In genomic region chr13:29849731-29850212, GRCh38 we compare ENCODE assay signal across 8 cellular contexts. TPM values are rescaled to one million over a fixed set of nuclear protein-coding genes. Genes with fewer than 3 reads are reported as not detected.
DNase-seq lines count a peak whose midpoint lies in the region; ATAC-seq and TF ChIP-seq lines count a peak whose summit lies in the region.

No MANE protein-coding gene starts in this region.

- H3K4me1 Mint-ChIP-seq in WTC11 = peaks cover 33% of the 10 kb centered on the region

- H3K9me3 Mint-ChIP-seq in WTC11 = no peaks in the 10 kb centered on the region

- peak overlapping the region; percentile 43; the same call in 1 of the 2 replicates for H3K27ac Mint-ChIP-seq in WTC11

- DNase-seq in GM10266 (ENCODE audit: extremely low spot score) = peak; percentile 35
- DNase-seq in KBM-7 = peak; percentile 58
- peak; percentile 46 for DNase-seq in WTC11 (ENCODE audit: low spot score)
- peak; percentile 63 for DNase-seq in ecto neural progenitor cell (ENCODE audit: low spot score)
- peak; percentile 67 to 93 for DNase-seq in lower leg skin (ENCODE audit: low spot score in 2 of 2)
- peak in 2 of 3 experiments; percentile 2 to 26 for DNase-seq in stimulated activated CD4-positive, alpha-beta T cell treated with anti-CD3 and anti-CD28 coated beads, TNF-alpha, amount 100 ng/mL, for 24 hours (ENCODE audit: low read depth in 3 of 3)
- DNase-seq in NCI-H2196 treated with DMSO at 0.1 percent for 48 hours (lab: John Stamatoyannopoulos, UW; ENCODE audit: unreplicated experiment) = no peak

- peak overlapping the region; percentile 90 for H3K4me3 ChIP-seq in lower leg skin (ENCODE audit: low read depth, poor library complexity, severe bottlenecking)

- POLR2A ChIA-PET in WTC11 (lab: Charles Lee) = interaction anchor here (0.6 to 1.5 kb wide), 4 partner anchors 9 to 74 kb away, joined by 3 to 5 read pairs (median 4); no protein-coding TSS in a partner anchor

- ATAC-seq in GM21717 (IDR thresholded peaks at IDR 0.05; ENCODE audit: unreplicated experiment) (peak; percentile 35), WTC11 (peak; percentile 19)

- WGBS in lower leg skin, 2 donors = 0 to 1% methylated on average over 28 to 40 of the region's 50 CpGs

- peak overlapping the region; percentile 91 for H3K4me3 Mint-ChIP-seq in WTC11

- CTCF ChIA-PET in WTC11 (lab: Charles Lee) = interaction anchor here (0.7 to 2.7 kb wide), 5 partner anchors 8 to 265 kb away, joined by 3 to 17 read pairs (median 8); no protein-coding TSS in a partner anchor

- no peaks in the 10 kb centered on the region for H3K36me3 Mint-ChIP-seq in WTC11

- intact Hi-C loops in lower leg skin (cut with DNase I; ENCODE audit: low total_unique reads) = loop anchor here (5.0 kb wide), 1 partner anchor 263 kb away; no protein-coding TSS in a partner anchor

- no peak for TF ChIP-seq CTCF in GM10266 (IDR thresholded peaks at IDR 0.05; ENCODE audit: control insufficient read depth, insufficient read depth, low read depth, missing control alignments)
- no peak for TF ChIP-seq CTCF in WTC11 (IDR thresholded peaks at IDR 0.05)
- no peak for TF ChIP-seq CTCF in lower leg skin (IDR thresholded peaks at IDR 0.05)

- no peaks in the 10 kb centered on the region; the same call in 1 of the 2 replicates for H3K27me3 Mint-ChIP-seq in WTC11 (ENCODE audit: low read depth)

- in situ Hi-C loops in KBM-7 (cut with MboI; ENCODE audit: low pct_unique_long_range_greater_than_20kb, low sequenced_read_pairs) = no loop called here

- TF ChIP-seq POLR2A in lower leg skin (IDR thresholded peaks at IDR 0.05) = no peak

TF ChIP-seq in WTC11, 78 proteins besides CTCF, POLR2A, EP300 and RAD21:
- TF ChIP-seq ESRRA (CRISPR knock-in tag; IDR thresholded peaks at IDR 0.05; ENCODE audit: borderline replicate concordance) (no peak), JUN (CRISPR knock-in tag; IDR thresholded peaks at IDR 0.05) (peak; percentile 24; the same call in 1 of the 2 replicates), NR3C1 (CRISPR knock-in tag; conservative IDR thresholded peaks at IDR 0.05; ENCODE audit: low read depth) (no peak), TP53 (CRISPR knock-in tag; IDR thresholded peaks at IDR 0.05) (0 out of 2 replicates have a peak, but pooled peaks have one; percentile 26), MAX (CRISPR knock-in tag; IDR thresholded peaks at IDR 0.05) (0 out of 2 replicates have a peak, but pooled peaks have one; percentile 36)
- TF ChIP-seq, protein P1, sequence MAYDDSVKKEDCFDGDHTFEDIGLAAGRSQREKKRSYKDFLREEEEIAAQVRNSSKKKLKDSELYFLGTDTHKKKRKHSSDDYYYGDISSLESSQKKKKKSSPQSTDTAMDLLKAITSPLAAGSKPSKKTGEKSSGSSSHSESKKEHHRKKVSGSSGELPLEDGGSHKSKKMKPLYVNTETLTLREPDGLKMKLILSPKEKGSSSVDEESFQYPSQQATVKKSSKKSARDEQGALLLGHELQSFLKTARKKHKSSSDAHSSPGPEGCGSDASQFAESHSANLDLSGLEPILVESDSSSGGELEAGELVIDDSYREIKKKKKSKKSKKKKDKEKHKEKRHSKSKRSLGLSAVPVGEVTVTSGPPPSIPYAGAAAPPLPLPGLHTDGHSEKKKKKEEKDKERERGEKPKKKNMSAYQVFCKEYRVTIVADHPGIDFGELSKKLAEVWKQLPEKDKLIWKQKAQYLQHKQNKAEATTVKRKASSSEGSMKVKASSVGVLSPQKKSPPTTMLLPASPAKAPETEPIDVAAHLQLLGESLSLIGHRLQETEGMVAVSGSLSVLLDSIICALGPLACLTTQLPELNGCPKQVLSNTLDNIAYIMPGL (CRISPR knock-in tag; IDR thresholded peaks at IDR 0.05) = peak; percentile 48

RNA-seq across cellular contexts. Expression of gene UBL3, which starts 0.6 kb away (rescaled TPM):
- total RNA-seq in WTC11 (2021) (12.8 to 15.5 TPM (median 13.5 TPM) in 3 replicates), lower leg skin (10 to 100 TPM; 52.9 to 78.2 (median 58.9) TPM)
